8 cellular contexts compared by ENCODE assay signal in the genomic region with DNA sequence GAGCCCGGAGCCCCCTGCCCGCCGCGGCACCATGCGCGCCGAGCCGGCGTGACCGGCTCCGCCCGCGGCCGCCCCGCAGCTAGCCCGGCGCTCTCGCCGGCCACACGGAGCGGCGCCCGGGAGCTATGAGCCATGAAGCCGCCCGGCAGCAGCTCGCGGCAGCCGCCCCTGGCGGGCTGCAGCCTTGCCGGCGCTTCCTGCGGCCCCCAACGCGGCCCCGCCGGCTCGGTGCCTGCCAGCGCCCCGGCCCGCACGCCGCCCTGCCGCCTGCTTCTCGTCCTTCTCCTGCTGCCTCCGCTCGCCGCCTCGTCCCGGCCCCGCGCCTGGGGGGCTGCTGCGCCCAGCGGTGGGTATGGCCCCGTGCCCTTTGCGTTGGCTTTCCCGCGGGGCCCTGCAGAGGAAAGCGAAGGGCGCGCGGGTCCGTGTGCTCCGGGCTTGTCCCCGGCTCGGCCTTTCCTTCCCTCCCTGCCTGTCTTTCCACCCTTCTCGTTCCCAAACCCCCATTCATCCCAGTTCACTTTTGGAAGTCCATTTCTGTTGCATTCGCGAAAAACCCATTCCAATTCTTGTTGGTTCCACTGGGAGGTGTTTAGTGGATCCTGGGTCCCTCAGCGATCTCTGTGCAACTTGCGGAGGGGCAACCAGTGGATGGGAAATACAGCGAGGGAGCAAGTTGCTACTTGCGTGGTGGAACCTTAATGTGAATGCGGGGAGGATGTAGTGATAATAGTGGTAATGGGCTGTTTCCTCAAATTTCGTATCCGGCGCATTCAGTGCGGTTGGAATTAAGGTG. TPM values are rescaled to one million over a fixed set of nuclear protein-coding genes. Genes with fewer than 3 reads are reported as not detected.
DNase-seq lines count a peak whose midpoint lies in the region; ATAC-seq and TF ChIP-seq lines count a peak whose summit lies in the region.

No MANE protein-coding gene starts in this region.

- no peak for TF ChIP-seq POLR2A in lower leg skin (IDR thresholded peaks at IDR 0.05)

- intact Hi-C loops in lower leg skin (cut with DNase I; ENCODE audit: low total_unique reads): no loop called here

- 4 to 6% methylated on average over 44 to 54 of the region's 77 CpGs for WGBS in lower leg skin, 2 donors

- peaks cover 6% of the 10 kb centered on the region for H3K4me1 ChIP-seq in stomach smooth muscle (ENCODE audit: control insufficient read depth, insufficient read depth, low read length)

- peaks cover 0 to 4% of the 10 kb centered on the region in 2 donors for H3K9me3 ChIP-seq in stomach smooth muscle (ENCODE audit: control insufficient read depth in 2 of 2, low read length in 2 of 2)

- peak overlapping the region in 1 of 2 donors; percentile 65 for H3K27ac ChIP-seq in coronary artery
- H3K27ac ChIP-seq in stomach smooth muscle (ENCODE audit: low read length): no peak overlapping the region

- peak; percentile 41 for ATAC-seq in HG02884 (IDR thresholded peaks at IDR 0.05; ENCODE audit: unreplicated experiment)

- peak; percentile 1 for DNase-seq in stimulated activated CD4-positive, alpha-beta T cell treated with anti-CD3 and anti-CD28 coated beads, Interleukin-12 subunit alpha, Interleukin-12 subunit beta, amount 100 ng/mL, for 4 hours
- no peak for DNase-seq in stimulated activated CD4-positive, alpha-beta T cell treated with anti-CD3 and anti-CD28 coated beads, Interleukin-2, amount 100 ng/mL, for 48 hours
- peak; percentile 29 for DNase-seq in RPMI7951 (ENCODE audit: low read depth)
- DNase-seq in coronary artery (ENCODE audit: low spot score): no peak
- no peak for DNase-seq in lower leg skin (ENCODE audit: low spot score in 2 of 2)
- DNase-seq in activated gamma-delta T cell treated with Interleukin-2 at 50 U/mL for 16 hours: no peak

- H3K36me3 ChIP-seq in stomach smooth muscle (ENCODE audit: control insufficient read depth in 2 of 2, insufficient read depth in 2 of 2, low read length in 2 of 2): no peaks in the 10 kb centered on the region

- TF ChIP-seq CTCF in coronary artery (IDR thresholded peaks at IDR 0.05): no peak
- TF ChIP-seq CTCF in lower leg skin (IDR thresholded peaks at IDR 0.05): no peak

- H3K4me3 ChIP-seq in coronary artery (peak overlapping the region; percentile 82), lower leg skin (ENCODE audit: low read depth, poor library complexity, severe bottlenecking) (peak overlapping the region; percentile 27), stomach smooth muscle (ENCODE audit: low read length in 2 of 2) (peak overlapping the region; percentile 45 to 67)

- peaks cover 24 to 31% of the 10 kb centered on the region in 2 donors for H3K27me3 ChIP-seq in stomach smooth muscle (ENCODE audit: control insufficient read depth in 1 of 2, insufficient read depth in 2 of 2, low read length in 2 of 2)

- no peak overlapping the region for H3K9ac ChIP-seq in stomach smooth muscle (ENCODE audit: low read length in 2 of 2)

RNA-seq across cellular contexts. Expression of a gene that starts 0.6 kb away (rescaled TPM):
- not detected in 2 replicates for total RNA-seq in RPMI7951 (2014; rRNA removed; shearing (Covaris generic))
- under 1 TPM in 2 of 4 donors, not detected in 2; 0.12 to 0.39 TPM for total RNA-seq in lower leg skin

Comparison
In these comparisons a context has a peak if more than half of its experiments do, and no peak if none do; other contexts are left out.
1. DNase-seq: peak in stimulated activated CD4-positive, alpha-beta T cell treated with anti-CD3 and anti-CD28 coated beads, Interleukin-12 subunit alpha, Interleukin-12 subunit beta, amount 100 ng/mL, for 4 hours (single experiment) and RPMI7951 (single experiment); none in stimulated activated CD4-positive, alpha-beta T cell treated with anti-CD3 and anti-CD28 coated beads, Interleukin-2, amount 100 ng/mL, for 48 hours (0 of 2), coronary artery (single experiment), lower leg skin (0 of 2) and activated gamma-delta T cell treated with Interleukin-2 at 50 U/mL for 16 hours (single experiment).
2. H3K4me3 ChIP-seq: peak in every context shown above with its lines; median percentile 82 in coronary artery; 56 in stomach smooth muscle; 27 in lower leg skin.